Comparison of ENCODE assay signal across 24 cellular contexts in the genomic region with DNA sequence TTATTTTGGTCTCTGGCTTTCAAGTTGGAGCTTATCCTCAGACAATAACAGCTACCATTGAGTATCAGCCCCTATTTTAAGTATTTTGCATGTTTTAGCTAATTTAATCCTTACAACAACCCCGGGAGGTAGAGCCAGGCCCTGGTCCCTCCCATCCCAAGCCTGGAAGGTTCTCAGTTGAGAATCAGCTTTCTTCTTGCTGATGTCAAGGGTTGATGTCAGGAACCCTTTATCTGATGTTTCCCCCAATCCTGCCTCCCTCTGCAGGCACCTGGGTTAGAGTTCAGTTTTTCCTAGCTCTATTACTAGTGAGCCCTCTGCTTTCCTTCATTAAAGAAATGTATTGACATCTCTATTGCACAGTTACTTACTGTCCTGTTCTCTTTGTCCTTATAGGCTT. TPM values are rescaled to one million over a fixed set of nuclear protein-coding genes. Genes with fewer than 3 reads are reported as not detected.
DNase-seq lines count a peak whose midpoint lies in the region; ATAC-seq, FAIRE-seq and TF ChIP-seq lines count a peak whose summit lies in the region.
"Had no signal": no experiment of that assay in that cellular context is flagged by ENCODE, and none has a peak within 500 bp of the region (broad histone marks: within the 10 kb centered on the region; RNA-seq: fewer than 3 reads in every experiment).

No MANE protein-coding gene starts in this region.

- no peak overlapping the region for H3K23ac ChIP-seq in mesenchymal stem cell (ENCODE audit: low read length in 2 of 2)

- H2AFZ ChIP-seq in HepG2 (ENCODE audit: low read length) (no peak overlapping the region), mesenchymal stem cell (ENCODE audit: low read depth, low read length) (no peak overlapping the region)

- TF ChIP-seq RAD21 in HepG2 (CRISPR knock-in tag; IDR thresholded peaks at IDR 0.05), result no peak

- H4K20me1 ChIP-seq in HepG2 (ENCODE audit: insufficient read depth, low read length), result no peaks in the 10 kb centered on the region

- no peak overlapping the region for H3K9ac ChIP-seq in HepG2 (ENCODE audit: insufficient read depth, low read depth, low read length)
- H3K9ac ChIP-seq in mesenchymal stem cell (ENCODE audit: low read length), result peak overlapping the region; percentile 1
- H3K9ac ChIP-seq: KMS-11 had no signal

- H2BK120ac ChIP-seq in mesenchymal stem cell (ENCODE audit: low read depth, low read length), result no peak overlapping the region

- H3K4me2 ChIP-seq in HepG2 (ENCODE audit: low read depth, low read length) (no peak overlapping the region), mesenchymal stem cell (ENCODE audit: low read length, poor library complexity, severe bottlenecking) (no peak overlapping the region)
- H3K4me2 ChIP-seq: KMS-11 had no signal

- H3K36me3 ChIP-seq in HepG2 (replicated peaks in 1 of 2; ENCODE audit: control insufficient read depth in 1 of 2, insufficient read depth in 2 of 2, low read length in 2 of 2) (no peaks in the 10 kb centered on the region), right lobe of liver (no peaks in the 10 kb centered on the region), mesenchymal stem cell (ENCODE audit: control insufficient read depth in 1 of 2, insufficient read depth in 2 of 2, low read depth in 1 of 2, low read length in 2 of 2) (peaks cover 3% of the 10 kb centered on the region in 2 experiments)
- H3K36me3 ChIP-seq: BE2C, HAP-1 had no signal

- POLR2A ChIA-PET in HepG2 (lab: Yijun Ruan, JAX), result interaction anchor here (1.0 to 1.4 kb wide), 3 partner anchors 9 to 54 kb away, joined by 3 to 5 read pairs (median 4); partner anchors contain the start of genes C1orf50, P3H1 and ZNF691

- H3K4me1 ChIP-seq in HepG2 (ENCODE audit: insufficient read depth, low read length) (peaks cover 43% of the 10 kb centered on the region), right lobe of liver (peaks cover 0 to 69% (median 28%) of the 10 kb centered on the region in 4 donors), mesenchymal stem cell (ENCODE audit: control insufficient read depth, insufficient read depth, low read depth, low read length) (peaks cover 6% of the 10 kb centered on the region)
- H3K4me1 ChIP-seq: BE2C had no signal

- H3K79me1 ChIP-seq in mesenchymal stem cell (replicated peaks; ENCODE audit: low read length, poor library complexity, severe bottlenecking), result peaks cover 22% of the 10 kb centered on the region

- no peak overlapping the region for H2BK12ac ChIP-seq in mesenchymal stem cell (ENCODE audit: low read length in 2 of 2)

- H2BK5ac ChIP-seq in mesenchymal stem cell (ENCODE audit: low read depth, low read length, poor library complexity, severe bottlenecking), result no peak overlapping the region

- TF ChIP-seq CTCF in HepG2 (CRISPR knock-in tag; IDR thresholded peaks at IDR 0.05), result no peak
- TF ChIP-seq CTCF in right lobe of liver (IDR thresholded peaks at IDR 0.05), result no peak

- no peak overlapping the region for H3K4ac ChIP-seq in mesenchymal stem cell (ENCODE audit: low read depth in 1 of 2, low read length in 2 of 2)

- BruUV-seq in HepG2 (replicated peaks; lab: Mats Ljungman, UMichigan), result no TSS peak

- H3K18ac ChIP-seq in mesenchymal stem cell (ENCODE audit: low read depth in 1 of 2, low read length in 2 of 2), result no peak overlapping the region

- TF ChIP-seq EP300 in HepG2 (IDR thresholded peaks at IDR 0.05; ENCODE audit: low read depth in 2 of 2, low read length in 2 of 2), result no peak
- TF ChIP-seq EP300 in HepG2 (CRISPR knock-in tag; IDR thresholded peaks at IDR 0.05; ENCODE audit: borderline replicate concordance), result no peak

- intact Hi-C loops in HepG2 (cut with micrococcal nuclease; ENCODE audit: unreplicated experiment), result no loop called here
- intact Hi-C loops in right lobe of liver (cut with DNase I), result no loop called here
- intact Hi-C loops in head of caudate nucleus (cut with DNase I), result no loop called here

- peak; percentile 32 for FAIRE-seq in HepG2 (lab: Jason Lieb, UNC)

- H3K4me3 ChIP-seq in HepG2 (replicated peaks in 1 of 3; ENCODE audit: insufficient read depth in 1 of 3, low read depth in 2 of 3, low read length in 3 of 3) (no peak overlapping the region), right lobe of liver (no peak overlapping the region), mesenchymal stem cell (ENCODE audit: insufficient read depth in 1 of 2, low read depth in 1 of 2, low read length in 2 of 2) (no peak overlapping the region)
- H3K4me3 ChIP-seq: HAP-1 had no signal

- in situ Hi-C loops in HepG2 (cut with HindIII; ENCODE audit: extremely low pct_ligation_motif_present, low pct_unique_long_range_greater_than_20kb), result no loop called here

- no peak overlapping the region for H3K27ac ChIP-seq in HepG2 (ENCODE audit: extremely low read length, insufficient read depth, low read length)
- peak overlapping the region in 1 of 3 donors; percentile 82 for H3K27ac ChIP-seq in right lobe of liver
- no peak overlapping the region for H3K27ac ChIP-seq in mesenchymal stem cell (ENCODE audit: low read length, poor library complexity, severe bottlenecking)
- H3K27ac ChIP-seq: KMS-11 had no signal

- TF ChIP-seq POLR2A in HepG2 (IDR thresholded peaks at IDR 0.05; ENCODE audit: insufficient read depth in 1 of 2, low read depth in 2 of 2, low read length in 2 of 2) (no peak), right lobe of liver (IDR thresholded peaks at IDR 0.05) (no peak)

- H2BK15ac ChIP-seq in mesenchymal stem cell (ENCODE audit: low read depth, poor library complexity, severe bottlenecking), result no peak overlapping the region

- H4K91ac ChIP-seq in mesenchymal stem cell (ENCODE audit: low read length), result no peak overlapping the region

- no peak overlapping the region for H2AK5ac ChIP-seq in mesenchymal stem cell (ENCODE audit: low read length, severe bottlenecking)

- DNase-seq in HepG2 (ENCODE audit: low spot score) (no peak), right lobe of liver (no peak), mesenchymal stem cell (no peak), head of caudate nucleus (no peak)
- DNase-seq: BE2C; CD4-positive, CD25-positive, alpha-beta regulatory T cell; COR-L47; DMS 273 treated with DMSO at 0.1 percent for 48 hours; DND-41; MV-4-11; NCI-H1417; NCI-H187 treated with DMSO at 0.1 percent for 48 hours; NCI-H2227 treated with DMSO at 0.1 percent for 48 hours; NCI-H524 treated with DMSO at 0.1 percent for 48 hours; PC-3; RPMI8226; SHP77 treated with DMSO at 0.1 percent for 48 hours had no signal

- H3K27me3 ChIP-seq in HepG2 (ENCODE audit: control insufficient read depth in 1 of 2, insufficient read depth in 2 of 2, low read length in 2 of 2) (no peaks in the 10 kb centered on the region; a peak in 1 of 5 replicates), right lobe of liver (no peaks in the 10 kb centered on the region), mesenchymal stem cell (ENCODE audit: control insufficient read depth in 1 of 2, insufficient read depth in 1 of 2, low read length in 2 of 2) (no peaks in the 10 kb centered on the region)
- H3K27me3 ChIP-seq: BE2C had no signal

- CTCF ChIA-PET in HepG2 (lab: Yijun Ruan, JAX; ENCODE audit: low intra/inter-chr PET ratio, low total read pairs), result no interaction called here

- H3K9me3 ChIP-seq in HepG2 (ENCODE audit: low read length) (no peaks in the 10 kb centered on the region), right lobe of liver (no peaks in the 10 kb centered on the region), mesenchymal stem cell (ENCODE audit: control insufficient read depth, low read length) (no peaks in the 10 kb centered on the region)
- H3K9me3 ChIP-seq: BE2C, HAP-1 had no signal

- H4K8ac ChIP-seq in mesenchymal stem cell (ENCODE audit: low read length), result no peak overlapping the region

- ATAC-seq in HepG2 (no peak), right lobe of liver (no peak), GM18498 (IDR thresholded peaks at IDR 0.05; ENCODE audit: unreplicated experiment) (no peak), GM19463 (IDR thresholded peaks at IDR 0.05; ENCODE audit: unreplicated experiment) (no peak)
- ATAC-seq: PC-3, SK-N-SH treated with all-trans-retinoic acid at 6 μM for 48 hours had no signal

- WGBS in HepG2 (ENCODE audit: low lambda C conversion rate), result 43% methylated on average over 1 of the region's 1 CpG
- WGBS in right lobe of liver (ENCODE audit: insufficient coverage, low coverage, low lambda C conversion rate, missing lambda C conversion rate), result 67% methylated on average over 1 of the region's 1 CpG
- 81% methylated on average over 1 of the region's 1 CpG for WGBS in mesenchymal stem cell

- H3K79me2 ChIP-seq in HepG2 (ENCODE audit: insufficient read depth, low read length), result peaks cover 7% of the 10 kb centered on the region

- H3K14ac ChIP-seq in mesenchymal stem cell (ENCODE audit: low read length in 2 of 2), result no peak overlapping the region

RNA-seq across cellular contexts. Expression of gene SVBP, which starts 3.6 kb away (rescaled TPM):
- total RNA-seq in HepG2 (2016; rRNA removed; fragmentation: Illumina TruSeq; extraction: Trizol), result 45.2 and 48.2 TPM in 2 replicates
- total RNA-seq in HepG2 (2016; cell fraction: cytosol; rRNA removed; fragmentation: Illumina TruSeq; extraction: Trizol; ENCODE audit: low read depth), result 182 and 196 TPM in 2 replicates
- total RNA-seq in HepG2 (2016; cell fraction: insoluble cytoplasmic fraction; rRNA removed; fragmentation: Illumina TruSeq; extraction: Trizol), result 45.7 and 49.4 TPM in 2 replicates
- total RNA-seq in HepG2 (2016; cell fraction: membrane; rRNA removed; fragmentation: Illumina TruSeq; extraction: Trizol), result 127 and 132 TPM in 2 replicates
- 14.9 and 18.9 TPM in 2 replicates for total RNA-seq in HepG2 (2016; cell fraction: nucleus; rRNA removed; fragmentation: Illumina TruSeq; extraction: Trizol)
- polyA plus RNA-seq in HepG2 (2011; rRNA removed), result 22.5 and 28.8 TPM in 2 replicates
- polyA plus RNA-seq in HepG2 (2011; cell fraction: cytosol; rRNA removed), result 13.4 and 24.1 TPM in 2 replicates
- polyA plus RNA-seq in HepG2 (2011; cell fraction: nucleus; rRNA removed), result 5.7 and 6.2 TPM in 2 replicates
- 34.3 and 43.7 TPM in 2 replicates for polyA plus RNA-seq in HepG2 (2012)
- 234 and 253 TPM in 2 replicates for polyA plus RNA-seq in HepG2 (2016; cell fraction: cytosol; fragmentation: Illumina TruSeq; extraction: Trizol; ENCODE audit: low read depth)
- 43.8 and 48.4 TPM in 2 replicates for polyA plus RNA-seq in HepG2 (2016; cell fraction: insoluble cytoplasmic fraction; fragmentation: Illumina TruSeq; extraction: Trizol; ENCODE audit: low read depth)
- 121 and 145 TPM in 2 replicates for polyA plus RNA-seq in HepG2 (2016; cell fraction: membrane; fragmentation: Illumina TruSeq; extraction: Trizol; ENCODE audit: low read depth)
- 27.4 and 30.9 TPM in 2 replicates for polyA plus RNA-seq in HepG2 (2016; cell fraction: nucleus; fragmentation: Illumina TruSeq; extraction: Trizol; ENCODE audit: insufficient read depth, low read depth)
- polyA minus RNA-seq in HepG2 (2011; rRNA and poly(A)+ RNA removed; ENCODE audit: low replicate concordance), result 1.9 and 2.1 TPM in 2 replicates
- polyA minus RNA-seq in HepG2 (2011; cell fraction: cytosol; rRNA and poly(A)+ RNA removed), result 3.4 and 7.3 TPM in 2 replicates
- polyA minus RNA-seq in HepG2 (2011; cell fraction: nucleus; rRNA and poly(A)+ RNA removed), result 10.8 and 11.4 TPM in 2 replicates
- 10 to 100 TPM in 3 of 6 experiments, 1 to 10 TPM in 3; 6.0 to 12.8 (median 10.6) TPM for total RNA-seq in right lobe of liver
- 39.9 TPM for polyA plus RNA-seq in mesenchymal stem cell (2013, experiment 1 of 2)
- polyA plus RNA-seq in mesenchymal stem cell (2013, experiment 2 of 2), result 39.5 TPM

RNA-seq across cellular contexts. Expression of gene ERMAP, which starts 3.9 kb away (rescaled TPM):
- total RNA-seq in HepG2 (2016; rRNA removed; fragmentation: Illumina TruSeq; extraction: Trizol) (2.6 and 4.4 TPM in 2 replicates), right lobe of liver (10 to 100 TPM in 4 of 6 experiments, 1 to 10 TPM in 2; 6.6 to 16.2 (median 13.9) TPM)
- total RNA-seq in HepG2 (2016; cell fraction: cytosol; rRNA removed; fragmentation: Illumina TruSeq; extraction: Trizol; ENCODE audit: low read depth), result 2.1 and 2.2 TPM in 2 replicates
- 2.2 and 4.0 TPM in 2 replicates for total RNA-seq in HepG2 (2016; cell fraction: insoluble cytoplasmic fraction; rRNA removed; fragmentation: Illumina TruSeq; extraction: Trizol)
- 2.5 and 3.6 TPM in 2 replicates for total RNA-seq in HepG2 (2016; cell fraction: membrane; rRNA removed; fragmentation: Illumina TruSeq; extraction: Trizol)
- 3.9 and 4.6 TPM in 2 replicates for total RNA-seq in HepG2 (2016; cell fraction: nucleus; rRNA removed; fragmentation: Illumina TruSeq; extraction: Trizol)
- polyA plus RNA-seq in HepG2 (2011; rRNA removed), result 2.2 and 2.4 TPM in 2 replicates
- 1.8 and 1.9 TPM in 2 replicates for polyA plus RNA-seq in HepG2 (2011; cell fraction: cytosol; rRNA removed)
- polyA plus RNA-seq in HepG2 (2011; cell fraction: nucleus; rRNA removed), result 3.2 and 4.1 TPM in 2 replicates
- 1.9 and 2.7 TPM in 2 replicates for polyA plus RNA-seq in HepG2 (2012)
- 1.0 and 1.5 TPM in 2 replicates for polyA plus RNA-seq in HepG2 (2016; cell fraction: cytosol; fragmentation: Illumina TruSeq; extraction: Trizol; ENCODE audit: low read depth)
- 1.4 and 1.8 TPM in 2 replicates for polyA plus RNA-seq in HepG2 (2016; cell fraction: insoluble cytoplasmic fraction; fragmentation: Illumina TruSeq; extraction: Trizol; ENCODE audit: low read depth)
- 2.2 TPM in 2 replicates for polyA plus RNA-seq in HepG2 (2016; cell fraction: membrane; fragmentation: Illumina TruSeq; extraction: Trizol; ENCODE audit: low read depth)
- polyA plus RNA-seq in HepG2 (2016; cell fraction: nucleus; fragmentation: Illumina TruSeq; extraction: Trizol; ENCODE audit: insufficient read depth, low read depth), result 5.5 and 6.9 TPM in 2 replicates
- 2.7 and 3.5 TPM in 2 replicates for polyA minus RNA-seq in HepG2 (2011; rRNA and poly(A)+ RNA removed; ENCODE audit: low replicate concordance)
- polyA minus RNA-seq in HepG2 (2011; cell fraction: cytosol; rRNA and poly(A)+ RNA removed), result 1.4 and 2.6 TPM in 2 replicates
- 8.1 and 9.9 TPM in 2 replicates for polyA minus RNA-seq in HepG2 (2011; cell fraction: nucleus; rRNA and poly(A)+ RNA removed)
- 7.8 TPM for polyA plus RNA-seq in mesenchymal stem cell (2013, experiment 1 of 2)
- 7.6 TPM for polyA plus RNA-seq in mesenchymal stem cell (2013, experiment 2 of 2)

RNA-seq across cellular contexts. Expression of gene ZNF691, which starts 25.6 kb away (rescaled TPM):
- total RNA-seq in HepG2 (2016; rRNA removed; fragmentation: Illumina TruSeq; extraction: Trizol) (7.8 and 8.2 TPM in 2 replicates), right lobe of liver (1 to 10 TPM; 5.0 to 9.5 (median 7.2) TPM)
- total RNA-seq in HepG2 (2016; cell fraction: cytosol; rRNA removed; fragmentation: Illumina TruSeq; extraction: Trizol; ENCODE audit: low read depth), result 4.9 and 5.6 TPM in 2 replicates
- 7.7 and 8.3 TPM in 2 replicates for total RNA-seq in HepG2 (2016; cell fraction: insoluble cytoplasmic fraction; rRNA removed; fragmentation: Illumina TruSeq; extraction: Trizol)
- 8.0 and 8.4 TPM in 2 replicates for total RNA-seq in HepG2 (2016; cell fraction: membrane; rRNA removed; fragmentation: Illumina TruSeq; extraction: Trizol)
- 5.0 and 5.6 TPM in 2 replicates for total RNA-seq in HepG2 (2016; cell fraction: nucleus; rRNA removed; fragmentation: Illumina TruSeq; extraction: Trizol)
- polyA plus RNA-seq in HepG2 (2011; rRNA removed), result 6.0 and 7.6 TPM in 2 replicates
- 4.3 TPM in 2 replicates for polyA plus RNA-seq in HepG2 (2011; cell fraction: cytosol; rRNA removed)
- 15.5 and 19.3 TPM in 2 replicates for polyA plus RNA-seq in HepG2 (2011; cell fraction: nucleus; rRNA removed)
- 7.2 and 8.1 TPM in 2 replicates for polyA plus RNA-seq in HepG2 (2012)
- 2.2 and 2.3 TPM in 2 replicates for polyA plus RNA-seq in HepG2 (2016; cell fraction: cytosol; fragmentation: Illumina TruSeq; extraction: Trizol; ENCODE audit: low read depth)
- 7.5 and 8.9 TPM in 2 replicates for polyA plus RNA-seq in HepG2 (2016; cell fraction: insoluble cytoplasmic fraction; fragmentation: Illumina TruSeq; extraction: Trizol; ENCODE audit: low read depth)
- 3.7 and 4.1 TPM in 2 replicates for polyA plus RNA-seq in HepG2 (2016; cell fraction: membrane; fragmentation: Illumina TruSeq; extraction: Trizol; ENCODE audit: low read depth)
- 14.1 and 16.5 TPM in 2 replicates for polyA plus RNA-seq in HepG2 (2016; cell fraction: nucleus; fragmentation: Illumina TruSeq; extraction: Trizol; ENCODE audit: insufficient read depth, low read depth)
- polyA minus RNA-seq in HepG2 (2011; rRNA and poly(A)+ RNA removed; ENCODE audit: low replicate concordance), result 3.2 and 8.9 TPM in 2 replicates
- polyA minus RNA-seq in HepG2 (2011; cell fraction: cytosol; rRNA and poly(A)+ RNA removed), result 2.8 and 3.0 TPM in 2 replicates
- 5.7 and 5.8 TPM in 2 replicates for polyA minus RNA-seq in HepG2 (2011; cell fraction: nucleus; rRNA and poly(A)+ RNA removed)
- polyA plus RNA-seq in mesenchymal stem cell (2013, experiment 1 of 2), result 6.0 TPM
- 5.7 TPM for polyA plus RNA-seq in mesenchymal stem cell (2013, experiment 2 of 2)

RNA-seq across cellular contexts. Expression of gene TMEM269, which starts 36.0 kb away (rescaled TPM):
- 0.15 and 0.24 TPM in 2 replicates for total RNA-seq in HepG2 (2016; rRNA removed; fragmentation: Illumina TruSeq; extraction: Trizol)
- not detected in 2 replicates for total RNA-seq in HepG2 (2016; cell fraction: cytosol; rRNA removed; fragmentation: Illumina TruSeq; extraction: Trizol; ENCODE audit: low read depth)
- total RNA-seq in HepG2 (2016; cell fraction: insoluble cytoplasmic fraction; rRNA removed; fragmentation: Illumina TruSeq; extraction: Trizol), result 0.11 TPM in 1 of 2 replicates, not detected in the other
- 0.06 TPM in 1 of 2 replicates, not detected in the other for total RNA-seq in HepG2 (2016; cell fraction: membrane; rRNA removed; fragmentation: Illumina TruSeq; extraction: Trizol)
- 0.28 TPM in 1 of 2 replicates, not detected in the other for total RNA-seq in HepG2 (2016; cell fraction: nucleus; rRNA removed; fragmentation: Illumina TruSeq; extraction: Trizol)
- polyA plus RNA-seq in HepG2 (2011; rRNA removed), result 0.14 and 0.21 TPM in 2 replicates
- polyA plus RNA-seq in HepG2 (2011; cell fraction: cytosol; rRNA removed), result 0.04 and 0.05 TPM in 2 replicates
- polyA plus RNA-seq in HepG2 (2011; cell fraction: nucleus; rRNA removed), result 0.24 and 0.28 TPM in 2 replicates
- polyA plus RNA-seq in HepG2 (2012), result 0.32 and 0.42 TPM in 2 replicates
- 0.03 TPM in 1 of 2 replicates, not detected in the other for polyA plus RNA-seq in HepG2 (2016; cell fraction: cytosol; fragmentation: Illumina TruSeq; extraction: Trizol; ENCODE audit: low read depth)
- 0.09 and 0.15 TPM in 2 replicates for polyA plus RNA-seq in HepG2 (2016; cell fraction: insoluble cytoplasmic fraction; fragmentation: Illumina TruSeq; extraction: Trizol; ENCODE audit: low read depth)
- polyA plus RNA-seq in HepG2 (2016; cell fraction: membrane; fragmentation: Illumina TruSeq; extraction: Trizol; ENCODE audit: low read depth), result 0.07 TPM in 1 of 2 replicates, not detected in the other
- 0.53 and 0.57 TPM in 2 replicates for polyA plus RNA-seq in HepG2 (2016; cell fraction: nucleus; fragmentation: Illumina TruSeq; extraction: Trizol; ENCODE audit: insufficient read depth, low read depth)
- polyA minus RNA-seq in HepG2 (2011; rRNA and poly(A)+ RNA removed; ENCODE audit: low replicate concordance), result 0.80 and 1.0 TPM in 2 replicates
- not detected in 2 replicates for polyA minus RNA-seq in HepG2 (2011; cell fraction: cytosol; rRNA and poly(A)+ RNA removed)
- polyA minus RNA-seq in HepG2 (2011; cell fraction: nucleus; rRNA and poly(A)+ RNA removed), result 0.37 and 0.39 TPM in 2 replicates
- total RNA-seq in right lobe of liver, result under 1 TPM in 1 of 6 experiments, not detected in 5; 0.07 TPM
- 0.04 TPM for polyA plus RNA-seq in mesenchymal stem cell (2013, experiment 1 of 2)
- 0.07 TPM for polyA plus RNA-seq in mesenchymal stem cell (2013, experiment 2 of 2)
- total RNA-seq: A172, G401 had no signal

RNA-seq across cellular contexts. Expression of gene C1orf50, which starts 53.8 kb away (rescaled TPM):
- total RNA-seq in HepG2 (2016; rRNA removed; fragmentation: Illumina TruSeq; extraction: Trizol) (4.8 and 5.3 TPM in 2 replicates), right lobe of liver (1 to 10 TPM; 4.7 to 6.4 (median 5.3) TPM)
- total RNA-seq in HepG2 (2016; cell fraction: cytosol; rRNA removed; fragmentation: Illumina TruSeq; extraction: Trizol; ENCODE audit: low read depth), result 10.8 and 12.2 TPM in 2 replicates
- total RNA-seq in HepG2 (2016; cell fraction: insoluble cytoplasmic fraction; rRNA removed; fragmentation: Illumina TruSeq; extraction: Trizol), result 2.9 and 3.7 TPM in 2 replicates
- 3.9 and 5.2 TPM in 2 replicates for total RNA-seq in HepG2 (2016; cell fraction: membrane; rRNA removed; fragmentation: Illumina TruSeq; extraction: Trizol)
- 2.9 and 5.1 TPM in 2 replicates for total RNA-seq in HepG2 (2016; cell fraction: nucleus; rRNA removed; fragmentation: Illumina TruSeq; extraction: Trizol)
- polyA plus RNA-seq in HepG2 (2011; rRNA removed), result 4.3 and 5.5 TPM in 2 replicates
- polyA plus RNA-seq in HepG2 (2011; cell fraction: cytosol; rRNA removed), result 3.5 and 5.8 TPM in 2 replicates
- polyA plus RNA-seq in HepG2 (2011; cell fraction: nucleus; rRNA removed), result 1.6 and 3.2 TPM in 2 replicates
- 2.2 and 6.4 TPM in 2 replicates for polyA plus RNA-seq in HepG2 (2012)
- 5.6 and 5.8 TPM in 2 replicates for polyA plus RNA-seq in HepG2 (2016; cell fraction: cytosol; fragmentation: Illumina TruSeq; extraction: Trizol; ENCODE audit: low read depth)
- polyA plus RNA-seq in HepG2 (2016; cell fraction: insoluble cytoplasmic fraction; fragmentation: Illumina TruSeq; extraction: Trizol; ENCODE audit: low read depth), result 6.1 and 6.6 TPM in 2 replicates
- polyA plus RNA-seq in HepG2 (2016; cell fraction: membrane; fragmentation: Illumina TruSeq; extraction: Trizol; ENCODE audit: low read depth), result 5.2 and 6.0 TPM in 2 replicates
- polyA plus RNA-seq in HepG2 (2016; cell fraction: nucleus; fragmentation: Illumina TruSeq; extraction: Trizol; ENCODE audit: insufficient read depth, low read depth), result 5.7 and 7.0 TPM in 2 replicates
- 1.6 and 1.8 TPM in 2 replicates for polyA minus RNA-seq in HepG2 (2011; rRNA and poly(A)+ RNA removed; ENCODE audit: low replicate concordance)
- 1.3 and 2.1 TPM in 2 replicates for polyA minus RNA-seq in HepG2 (2011; cell fraction: cytosol; rRNA and poly(A)+ RNA removed)
- polyA minus RNA-seq in HepG2 (2011; cell fraction: nucleus; rRNA and poly(A)+ RNA removed), result 8.0 and 9.6 TPM in 2 replicates
- polyA plus RNA-seq in mesenchymal stem cell (2013, experiment 1 of 2), result 2.2 TPM
- 2.5 TPM for polyA plus RNA-seq in mesenchymal stem cell (2013, experiment 2 of 2)
